Comparison of ENCODE assay signal across 8 cellular contexts in genomic region chrX:49269768-49270248, GRCh38. TPM values are rescaled to one million over a fixed set of nuclear protein-coding genes. Genes with fewer than 3 reads are reported as not detected.
A peak's percentile ranks its signal among the peaks of the same experiment; 100 is the strongest.
DNase-seq lines count a peak whose midpoint lies in the region; ATAC-seq and TF ChIP-seq lines count a peak whose summit lies in the region.

PPP1R3F (plus strand) TSS chrX:49269793; CDS start chrX:49269870, 77 bp downstream.

- H3K9me3 ChIP-seq in SJSA1 (replicated peaks) (no peaks in the 10 kb centered on the region), esophagus muscularis mucosa (no peaks in the 10 kb centered on the region), neutrophil (no peaks in the 10 kb centered on the region)

- no peak for TF ChIP-seq POLR2A in esophagus muscularis mucosa (IDR thresholded peaks at IDR 0.05; ENCODE audit: low read depth)

- DNase-seq in SJSA1 (ENCODE audit: low read depth in 1 of 2, low spot score in 2 of 2) (no peak), esophagus muscularis mucosa (ENCODE audit: extremely low spot score) (no peak), NK-92 (lab: John Stamatoyannopoulos, UW; ENCODE audit: unreplicated experiment) (no peak), NCI-H187 (lab: John Stamatoyannopoulos, UW) (no peak), DMS 273 treated with DMSO at 0.1 percent for 48 hours (lab: John Stamatoyannopoulos, UW) (no peak)

- WGBS in esophagus muscularis mucosa = 37% methylated on average over 55 of the region's 70 CpGs

- H3K27ac ChIP-seq in SJSA1 (peak within 1 kb of the TSS; percentile 96), esophagus muscularis mucosa (replicated peaks in 1 of 4) (peak within 1 kb of the TSS; percentile 88 to 93 (median 90)), neutrophil (peak within 1 kb of the TSS; percentile 96)

- no peak for TF ChIP-seq CTCF in esophagus muscularis mucosa (IDR thresholded peaks at IDR 0.05)
- peak; percentile 17 for TF ChIP-seq CTCF in neutrophil (IDR thresholded peaks at IDR 0.05)

- peaks cover 16% of the 10 kb centered on the region for H3K36me3 ChIP-seq in SJSA1
- H3K36me3 ChIP-seq in esophagus muscularis mucosa = no peaks in the 10 kb centered on the region
- no peaks in the 10 kb centered on the region for H3K36me3 ChIP-seq in neutrophil

- H3K4me1 ChIP-seq in SJSA1 (replicated peaks) (peaks cover 13% of the 10 kb centered on the region), esophagus muscularis mucosa (peaks cover 8 to 50% (median 42%) of the 10 kb centered on the region in 4 donors), neutrophil (ENCODE audit: control insufficient read depth in 1 of 2, insufficient read depth in 1 of 2, low read depth in 1 of 2, low read length in 1 of 2) (peaks cover 18 to 37% of the 10 kb centered on the region in 2 experiments)

- TF ChIP-seq EP300 in esophagus muscularis mucosa (IDR thresholded peaks at IDR 0.05) = no peak

- intact Hi-C loops in esophagus muscularis mucosa (cut with DNase I) = no loop called here

- H3K27me3 ChIP-seq in SJSA1 (replicated peaks) (no peaks in the 10 kb centered on the region), esophagus muscularis mucosa (no peaks in the 10 kb centered on the region), neutrophil (no peaks in the 10 kb centered on the region)

- H3K4me3 ChIP-seq in SJSA1 = peak within 1 kb of the TSS; percentile 96
- peak within 1 kb of the TSS; percentile 70 to 85 (median 75) for H3K4me3 ChIP-seq in esophagus muscularis mucosa
- peak within 1 kb of the TSS; percentile 68 to 76 for H3K4me3 ChIP-seq in neutrophil (ENCODE audit: low read depth in 1 of 2, low read length in 1 of 2)

- peak; percentile 19 for ATAC-seq in GM18858 (IDR thresholded peaks at IDR 0.05; ENCODE audit: unreplicated experiment)
- ATAC-seq in HG02610 (IDR thresholded peaks at IDR 0.05; ENCODE audit: unreplicated experiment) = peak; percentile 14

RNA-seq across cellular contexts. Expression of gene PPP1R3F, which starts in this region (rescaled TPM):
- total RNA-seq in SJSA1 (2014; rRNA removed; shearing (Covaris generic)) = 6.5 and 6.8 TPM in 2 replicates
- total RNA-seq in esophagus muscularis mucosa = 10 to 100 TPM; 13.8 to 27.0 (median 16.4) TPM
